In the genomic region with DNA sequence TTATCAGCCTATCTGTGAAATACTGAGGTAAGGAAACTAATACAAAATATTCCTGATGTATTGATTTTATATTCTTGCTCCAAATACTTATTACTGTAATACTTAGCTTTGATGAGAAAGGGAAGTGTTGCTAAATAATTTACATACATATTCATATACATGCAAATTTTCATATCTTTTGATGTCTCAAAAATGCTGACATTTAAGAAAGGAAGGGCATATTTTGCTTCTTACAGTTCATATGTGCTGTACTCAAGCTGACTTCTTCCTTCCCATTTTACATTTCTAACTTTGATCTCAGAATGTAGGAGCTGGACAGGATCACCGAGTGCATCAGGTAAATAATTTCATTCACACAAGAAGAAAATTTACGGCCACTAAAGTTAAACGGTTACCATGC, we compare ENCODE assay signal across 27 cellular contexts.
"Had no signal": no experiment of that assay in that cellular context is flagged by ENCODE, and none has a peak within 500 bp of the region (broad histone marks: within the 10 kb centered on the region; RNA-seq: fewer than 3 reads in every experiment).

No MANE protein-coding gene starts in this region.

- H3K4me1 ChIP-seq: colonic mucosa, esophagus muscularis mucosa, gastrocnemius medialis, gastroesophageal sphincter, heart left ventricle, heart right ventricle had no signal

- H3K36me3 ChIP-seq: colonic mucosa, esophagus muscularis mucosa, esophagus squamous epithelium, gastrocnemius medialis, gastroesophageal sphincter, heart left ventricle, heart right ventricle had no signal

- ATAC-seq: effector memory CD8-positive, alpha-beta T cell; esophagus mucosa; foreskin keratinocyte; gastrocnemius medialis; gastroesophageal sphincter; heart left ventricle; heart right ventricle had no signal

- H3K9me3 ChIP-seq: colonic mucosa, esophagus muscularis mucosa, esophagus squamous epithelium, gastrocnemius medialis, gastroesophageal sphincter had no signal

- H3K27me3 ChIP-seq: colonic mucosa, dorsolateral prefrontal cortex, esophagus muscularis mucosa, esophagus squamous epithelium, foreskin keratinocyte, gastrocnemius medialis, gastroesophageal sphincter, heart left ventricle, heart right ventricle had no signal

- H3K27ac ChIP-seq: colonic mucosa, coronary artery, dorsolateral prefrontal cortex, epithelial cell of prostate, esophagus muscularis mucosa, esophagus squamous epithelium, foreskin keratinocyte, gastrocnemius medialis, gastroesophageal sphincter, heart left ventricle, heart right ventricle had no signal

- H3K4me3 ChIP-seq: colonic mucosa, coronary artery, dorsolateral prefrontal cortex, esophagus muscularis mucosa, esophagus squamous epithelium, gastrocnemius medialis, gastroesophageal sphincter, heart left ventricle, heart right ventricle had no signal

- FAIRE-seq: colon, endometrium, endothelial cell of umbilical vein had no signal

- DNase-seq: colonic mucosa; cortex of kidney; dermis blood vessel endothelial cell; dorsolateral prefrontal cortex; effector CD4-positive, alpha-beta T cell; effector CD8-positive, alpha-beta T cell; effector memory CD4-positive, alpha-beta T cell; effector memory CD8-positive, alpha-beta T cell; endodermal cell; erythroblast; esophagus squamous epithelium; foreskin fibroblast; foreskin keratinocyte; foreskin melanocyte; gastrocnemius medialis; glutamatergic neuron; head of caudate nucleus; heart left ventricle; heart right ventricle had no signal
